In the genomic region with DNA sequence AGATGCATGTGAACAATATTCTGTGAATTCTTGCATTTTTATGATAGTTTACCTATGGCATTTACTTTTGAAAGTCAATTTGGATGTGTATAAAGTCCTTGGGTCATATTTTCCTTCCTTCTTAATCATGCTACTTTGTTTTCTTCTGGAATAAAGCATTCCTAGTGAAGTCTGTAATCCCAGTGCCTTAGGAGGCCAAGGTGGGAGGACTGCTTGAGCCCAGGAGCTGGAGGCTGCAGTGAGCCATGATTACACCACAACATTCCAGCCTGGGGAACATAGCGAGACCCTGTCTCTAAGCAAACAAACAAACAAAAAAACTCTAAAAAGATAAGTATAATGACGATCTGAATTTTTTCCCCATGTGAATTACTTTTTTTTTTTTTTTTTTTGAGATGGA, we compare ENCODE assay signal across 23 cellular contexts.
"Had no signal": no experiment of that assay in that cellular context is flagged by ENCODE, and none has a peak within 500 bp of the region (broad histone marks: within the 10 kb centered on the region; RNA-seq: fewer than 3 reads in every experiment).

No MANE protein-coding gene starts in this region.

- H3K4me3 ChIP-seq: colonic mucosa, coronary artery, dorsolateral prefrontal cortex, esophagus muscularis mucosa, esophagus squamous epithelium, gastroesophageal sphincter, heart left ventricle, heart right ventricle had no signal

- DNase-seq: colonic mucosa; cortex of kidney; dermis blood vessel endothelial cell; dorsolateral prefrontal cortex; effector CD4-positive, alpha-beta T cell; effector CD8-positive, alpha-beta T cell; effector memory CD4-positive, alpha-beta T cell; effector memory CD8-positive, alpha-beta T cell; endodermal cell; erythroblast; esophagus squamous epithelium; foreskin fibroblast; foreskin keratinocyte; foreskin melanocyte; glutamatergic neuron; head of caudate nucleus; heart left ventricle; heart right ventricle had no signal

- H3K4me1 ChIP-seq: colonic mucosa, esophagus muscularis mucosa, esophagus squamous epithelium, foreskin keratinocyte, gastroesophageal sphincter, heart left ventricle, heart right ventricle had no signal

- H3K27me3 ChIP-seq: colonic mucosa, dorsolateral prefrontal cortex, esophagus muscularis mucosa, esophagus squamous epithelium, gastroesophageal sphincter, heart left ventricle, heart right ventricle had no signal

- H3K27ac ChIP-seq: colonic mucosa, coronary artery, dorsolateral prefrontal cortex, epithelial cell of prostate, esophagus muscularis mucosa, esophagus squamous epithelium, foreskin keratinocyte, gastroesophageal sphincter, heart left ventricle, heart right ventricle had no signal

- H3K36me3 ChIP-seq: colonic mucosa, esophagus muscularis mucosa, esophagus squamous epithelium, gastroesophageal sphincter, heart left ventricle, heart right ventricle had no signal

- ATAC-seq: effector memory CD8-positive, alpha-beta T cell; esophagus mucosa; foreskin keratinocyte; gastroesophageal sphincter; heart left ventricle; heart right ventricle had no signal

- H3K9me3 ChIP-seq: colonic mucosa, esophagus muscularis mucosa, esophagus squamous epithelium, gastroesophageal sphincter had no signal
